11 cellular contexts compared by ENCODE assay signal in genomic region chr4:81003549-81004240, GRCh38. TPM values are rescaled to one million over a fixed set of nuclear protein-coding genes. Genes with fewer than 3 reads are reported as not detected.
DNase-seq lines count a peak whose midpoint lies in the region; ATAC-seq and TF ChIP-seq lines count a peak whose summit lies in the region.
"Had no signal": no experiment of that assay in that cellular context is flagged by ENCODE, and none has a peak within 500 bp of the region (broad histone marks: within the 10 kb centered on the region; RNA-seq: fewer than 3 reads in every experiment).

No MANE protein-coding gene starts in this region.

- H3K27me3 Mint-ChIP-seq in natural killer cell (ENCODE audit: low read depth in 2 of 2), result peaks cover 0 to 7% of the 10 kb centered on the region in 2 donors
- H3K27me3 Mint-ChIP-seq in HFFc6 (ENCODE audit: insufficient read depth), result no peaks in the 10 kb centered on the region
- peaks cover 2% of the 10 kb centered on the region for H3K27me3 Mint-ChIP-seq in activated T-cell treated with anti-CD3 and anti-CD28 coated beads, Interleukin-2, amount 50 U/mL, for 4 hours (ENCODE audit: low read depth)

- DNase-seq in natural killer cell, result peak; percentile 22
- DNase-seq in HFFc6, result no peak
- no peak for DNase-seq in activated T-cell treated with anti-CD3 and anti-CD28 coated beads, Interleukin-2, amount 50 U/mL, for 4 hours
- DNase-seq in activated CD4-positive, alpha-beta T cell treated with anti-CD3 and anti-CD28 coated beads, Interleukin-2, amount 50 U/mL, for 4 hours, result no peak
- DNase-seq: activated naive CD4-positive, alpha-beta T cell treated with anti-CD3 and anti-CD28 coated beads for 36 hours; dorsolateral prefrontal cortex; hippocampal formation; NCI-H1092 treated with DMSO at 0.1 percent for 48 hours had no signal

- peak overlapping the region; percentile 73 for H3K4me3 Mint-ChIP-seq in natural killer cell
- H3K4me3 Mint-ChIP-seq in HFFc6, result no peak overlapping the region
- H3K4me3 Mint-ChIP-seq in activated T-cell treated with anti-CD3 and anti-CD28 coated beads, Interleukin-2, amount 50 U/mL, for 4 hours, result no peak overlapping the region
- H3K4me3 Mint-ChIP-seq: activated naive CD4-positive, alpha-beta T cell treated with anti-CD3 and anti-CD28 coated beads for 36 hours had no signal

- H3K36me3 Mint-ChIP-seq in natural killer cell (peaks cover 7% of the 10 kb centered on the region), HFFc6 (ENCODE audit: low read depth) (no peaks in the 10 kb centered on the region)
- no peaks in the 10 kb centered on the region for H3K36me3 Mint-ChIP-seq in activated T-cell treated with anti-CD3 and anti-CD28 coated beads, Interleukin-2, amount 50 U/mL, for 4 hours (ENCODE audit: insufficient read depth)

- no peaks in the 10 kb centered on the region for H3K9me3 Mint-ChIP-seq in natural killer cell
- H3K9me3 Mint-ChIP-seq in HFFc6, result no peaks in the 10 kb centered on the region
- H3K9me3 Mint-ChIP-seq in activated T-cell treated with anti-CD3 and anti-CD28 coated beads, Interleukin-2, amount 50 U/mL, for 4 hours, result peaks cover 7% of the 10 kb centered on the region

- peak; percentile 93 for ATAC-seq in GM19035 (IDR thresholded peaks at IDR 0.05; ENCODE audit: unreplicated experiment)
- ATAC-seq in HG02610 (IDR thresholded peaks at IDR 0.05; ENCODE audit: unreplicated experiment), result peak; percentile 89
- ATAC-seq in HG03439 (IDR thresholded peaks at IDR 0.05; ENCODE audit: unreplicated experiment), result peak; percentile 87
- ATAC-seq in natural killer cell, result peak; percentile 84 to 96 (median 88)
- ATAC-seq in activated T-cell treated with anti-CD3 and anti-CD28 coated beads, Interleukin-2, amount 50 U/mL, for 4 hours, result no peak

- H3K27ac Mint-ChIP-seq in natural killer cell (peak overlapping the region; percentile 9 to 77), HFFc6 (no peak overlapping the region)
- H3K27ac Mint-ChIP-seq: activated naive CD4-positive, alpha-beta T cell treated with anti-CD3 and anti-CD28 coated beads for 36 hours had no signal

- H3K4me1 Mint-ChIP-seq in natural killer cell (peaks cover 26 to 28% of the 10 kb centered on the region in 2 donors), HFFc6 (ENCODE audit: low read depth) (no peaks in the 10 kb centered on the region)
- H3K4me1 Mint-ChIP-seq in activated T-cell treated with anti-CD3 and anti-CD28 coated beads, Interleukin-2, amount 50 U/mL, for 4 hours (ENCODE audit: low read depth), result no peaks in the 10 kb centered on the region

- intact Hi-C loops in natural killer cell (cut with micrococcal nuclease), result no loop called here

- TF ChIP-seq CTCF in natural killer cell (IDR thresholded peaks at IDR 0.05), result no peak
- TF ChIP-seq CTCF in HFFc6 (IDR thresholded peaks at IDR 0.05), result no peak

RNA-seq across cellular contexts. Expression of gene BMP3, which starts 26.8 kb away (rescaled TPM):
- not detected for total RNA-seq in natural killer cell
- total RNA-seq in HFFc6 (2021; fragmentation: NEBNext Ultra II Directional; extraction: Animal tissue kit (Norgen Biotek cat#: 25700)), result under 1 TPM; 0.17 to 0.27 (median 0.20) TPM
- not detected for total RNA-seq in activated T-cell treated with anti-CD3 and anti-CD28 coated beads, Interleukin-2, amount 50 U/mL, for 4 hours
- total RNA-seq: activated naive CD4-positive, alpha-beta T cell treated with anti-CD3 and anti-CD28 coated beads for 36 hours had no signal

Comparison
In these comparisons a context has a peak if more than half of its experiments do, and no peak if none do; other contexts are left out.
1. ATAC-seq: peak in GM19035 (single experiment), HG02610 (single experiment), HG03439 (single experiment) and natural killer cell (3 of 3); none in activated T-cell treated with anti-CD3 and anti-CD28 coated beads, Interleukin-2, amount 50 U/mL, for 4 hours (0 of 2).